10 cellular contexts compared by ENCODE assay signal in the genomic region with DNA sequence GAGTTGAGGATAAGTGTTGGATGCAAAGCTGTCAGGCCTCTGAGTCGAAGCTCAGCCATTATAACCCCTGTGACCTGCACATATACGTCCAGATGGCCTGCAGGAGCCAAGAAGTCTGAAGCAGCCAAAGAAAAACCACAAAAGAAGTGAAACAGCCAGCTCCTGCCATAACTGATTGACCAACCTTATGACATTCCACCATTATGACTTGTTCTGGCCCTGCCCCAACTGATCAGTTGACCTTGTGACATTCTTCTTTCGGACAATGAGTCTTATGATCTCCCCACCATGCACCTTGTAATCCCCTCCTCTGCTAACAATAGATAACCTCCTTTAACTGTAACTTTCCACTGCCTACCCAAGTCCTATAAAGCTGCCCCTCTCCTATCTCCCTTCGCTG.
DNase-seq lines count a peak whose midpoint lies in the region; ATAC-seq, FAIRE-seq and TF ChIP-seq lines count a peak whose summit lies in the region.
"Had no signal": no experiment of that assay in that cellular context is flagged by ENCODE, and none has a peak within 500 bp of the region (broad histone marks: within the 10 kb centered on the region; RNA-seq: fewer than 3 reads in every experiment).

No MANE protein-coding gene starts in this region.

- peaks cover 29% of the 10 kb centered on the region for H3K4me1 Mint-ChIP-seq in osteocyte (ENCODE audit: unreplicated experiment)
- H3K4me1 Mint-ChIP-seq: activated naive CD4-positive, alpha-beta T cell treated with anti-CD3 and anti-CD28 coated beads, Interleukin-2, amount 10 ng/mL, durations not matched to agents 7 days and 5 days had no signal

- intact Hi-C loops in esophagus squamous epithelium (cut with DNase I) = no loop called here

- DNase-seq in NCI-H226 = peak; percentile 65
- DNase-seq in bronchial epithelial cell (ENCODE audit: low read depth) = peak; percentile 30
- DNase-seq in osteocyte (ENCODE audit: extremely low spot score, unreplicated experiment) = no peak
- DNase-seq in NCI-H2196 treated with DMSO at 0.1 percent for 48 hours (lab: John Stamatoyannopoulos, UW; ENCODE audit: unreplicated experiment) = no peak
- DNase-seq in SIG-M5 treated with dmso at 0.1 percent for 504 hours (lab: John Stamatoyannopoulos, UW; ENCODE audit: unreplicated experiment) = no peak
- DNase-seq in esophagus squamous epithelium (lab: John Stamatoyannopoulos, UW) = no peak
- DNase-seq: activated naive CD4-positive, alpha-beta T cell treated with anti-CD3 and anti-CD28 coated beads, Interleukin-2, amount 10 ng/mL, durations not matched to agents 7 days and 5 days; NK-92 treated with Interleukin-12 subunit alpha and Interleukin-12 subunit beta, amount 100 ng/mL, for 24 hours had no signal

- TF ChIP-seq POLR2A in esophagus squamous epithelium (IDR thresholded peaks at IDR 0.05) = no peak

- H3K9me3 ChIP-seq in esophagus squamous epithelium = peaks cover 0 to 8% (median 2%) of the 10 kb centered on the region in 3 donors

- H3K27me3 ChIP-seq in bronchial epithelial cell (ENCODE audit: control insufficient read depth, insufficient read depth, low read length) (no peaks in the 10 kb centered on the region), esophagus squamous epithelium (no peaks in the 10 kb centered on the region)

- H3K4me3 Mint-ChIP-seq in osteocyte (ENCODE audit: unreplicated experiment) = no peak overlapping the region
- H3K4me3 Mint-ChIP-seq: activated naive CD4-positive, alpha-beta T cell treated with anti-CD3 and anti-CD28 coated beads, Interleukin-2, amount 10 ng/mL, durations not matched to agents 7 days and 5 days had no signal

- WGBS in esophagus squamous epithelium, 2 donors = 48 to 51% methylated on average over 4 of the region's 4 CpGs

- H3K4me3 ChIP-seq in bronchial epithelial cell (ENCODE audit: low read depth, low read length) = no peak overlapping the region
- no peak overlapping the region for H3K4me3 ChIP-seq in esophagus squamous epithelium

- ATAC-seq in GM19023 (IDR thresholded peaks at IDR 0.05; ENCODE audit: unreplicated experiment) = peak; percentile 53
- ATAC-seq in HG03039 (IDR thresholded peaks at IDR 0.05; ENCODE audit: unreplicated experiment) = no peak

- peaks cover 0 to 25% (median 6%) of the 10 kb centered on the region in 3 donors for H3K4me1 ChIP-seq in esophagus squamous epithelium

- H3K27me3 Mint-ChIP-seq in osteocyte (ENCODE audit: unreplicated experiment) = no peaks in the 10 kb centered on the region
- H3K27me3 Mint-ChIP-seq: activated naive CD4-positive, alpha-beta T cell treated with anti-CD3 and anti-CD28 coated beads, Interleukin-2, amount 10 ng/mL, durations not matched to agents 7 days and 5 days had no signal

- FAIRE-seq in bronchial epithelial cell (lab: Jason Lieb, UNC) = no peak

- peak overlapping the region; percentile 19 for H3K27ac Mint-ChIP-seq in osteocyte (ENCODE audit: unreplicated experiment)
- H3K27ac Mint-ChIP-seq: activated naive CD4-positive, alpha-beta T cell treated with anti-CD3 and anti-CD28 coated beads, Interleukin-2, amount 10 ng/mL, durations not matched to agents 7 days and 5 days had no signal

- TF ChIP-seq CTCF in bronchial epithelial cell (IDR thresholded peaks at IDR 0.05; ENCODE audit: insufficient read depth, low read length, severe bottlenecking) = no peak
- no peak for TF ChIP-seq CTCF in osteocyte (IDR thresholded peaks at IDR 0.05)
- TF ChIP-seq CTCF in esophagus squamous epithelium (IDR thresholded peaks at IDR 0.05) = no peak

- H3K36me3 ChIP-seq in bronchial epithelial cell (ENCODE audit: control insufficient read depth, insufficient read depth, low read length) = no peaks in the 10 kb centered on the region
- no peaks in the 10 kb centered on the region for H3K36me3 ChIP-seq in esophagus squamous epithelium

- peaks cover 3% of the 10 kb centered on the region for H3K36me3 Mint-ChIP-seq in osteocyte (ENCODE audit: unreplicated experiment)
- H3K36me3 Mint-ChIP-seq: activated naive CD4-positive, alpha-beta T cell treated with anti-CD3 and anti-CD28 coated beads, Interleukin-2, amount 10 ng/mL, durations not matched to agents 7 days and 5 days had no signal

- H3K27ac ChIP-seq in esophagus squamous epithelium = peak overlapping the region in 1 of 4 donors; percentile 19

- H3K9me3 Mint-ChIP-seq in osteocyte (ENCODE audit: unreplicated experiment) = peaks cover 6% of the 10 kb centered on the region
- H3K9me3 Mint-ChIP-seq: activated naive CD4-positive, alpha-beta T cell treated with anti-CD3 and anti-CD28 coated beads, Interleukin-2, amount 10 ng/mL, durations not matched to agents 7 days and 5 days had no signal

Comparison
In these comparisons a context has a peak if more than half of its experiments do, and no peak if none do; other contexts are left out.
1. DNase-seq: peak in NCI-H226 (single experiment) and bronchial epithelial cell (single experiment); none in osteocyte (single experiment), NCI-H2196 treated with DMSO at 0.1 percent for 48 hours (single experiment), SIG-M5 treated with dmso at 0.1 percent for 504 hours (single experiment) and esophagus squamous epithelium (single experiment).